Comparison of ENCODE assay signal across 21 cellular contexts in genomic region chr3:101946906-101947305, GRCh38.
DNase-seq lines count a peak whose midpoint lies in the region; ATAC-seq and TF ChIP-seq lines count a peak whose summit lies in the region.
"Had no signal": no experiment of that assay in that cellular context is flagged by ENCODE, and none has a peak within 500 bp of the region (broad histone marks: within the 10 kb centered on the region; RNA-seq: fewer than 3 reads in every experiment).

No MANE protein-coding gene starts in this region.

- CTCF ChIA-PET in IMR-90 (lab: Yijun Ruan, JAX) (no interaction called here), GM10248 (lab: Yijun Ruan, JAX) (no interaction called here)
- CTCF ChIA-PET in activated CD4-positive, alpha-beta T cell treated with anti-CD3 and anti-CD28 coated beads for 36 hours (lab: Charles Lee): no interaction called here

- no peak overlapping the region for H2AK9ac ChIP-seq in IMR-90 (replicated peaks; ENCODE audit: low read depth, low read length, poor library complexity)

- no peak overlapping the region for H3K18ac ChIP-seq in IMR-90 (ENCODE audit: low read depth, low read length)

- H3K27ac ChIP-seq in IMR-90 (ENCODE audit: insufficient read depth, low read length): no peak overlapping the region
- H3K27ac ChIP-seq: A549, C4-2B had no signal

- H3K27me3 ChIP-seq in IMR-90 (ENCODE audit: control insufficient read depth, insufficient read depth, low read length): no peaks in the 10 kb centered on the region
- H3K27me3 ChIP-seq: BLaER1 treated with 17β-estradiol and CSF1 and Interleukin-3, amounts not matched to agents 10 nM and 100 nM had no signal

- no peak overlapping the region for H3K4ac ChIP-seq in IMR-90 (ENCODE audit: low read depth, low read length)

- H3K4me1 Mint-ChIP-seq in activated naive CD8-positive, alpha-beta T cell treated with anti-CD3 and anti-CD28 coated beads for 36 hours: peaks cover 53% of the 10 kb centered on the region
- H3K4me1 Mint-ChIP-seq in stimulated activated naive B cell treated with anti-CD40 and anti-IgM and Interleukin-4, amounts not matched to agents 10 μg/mL and 1 μg/mL and 100 μg/mL, for 72 hours: peaks cover 37 to 64% of the 10 kb centered on the region in 2 donors
- peaks cover 35% of the 10 kb centered on the region for H3K4me1 Mint-ChIP-seq in activated CD4-positive, alpha-beta T cell treated with anti-CD3 and anti-CD28 coated beads for 36 hours

- peaks cover 3% of the 10 kb centered on the region for H3K9me3 Mint-ChIP-seq in activated naive CD8-positive, alpha-beta T cell treated with anti-CD3 and anti-CD28 coated beads for 36 hours
- peaks cover 6% of the 10 kb centered on the region in 2 donors for H3K9me3 Mint-ChIP-seq in stimulated activated naive B cell treated with anti-CD40 and anti-IgM and Interleukin-4, amounts not matched to agents 10 μg/mL and 1 μg/mL and 100 μg/mL, for 72 hours
- H3K9me3 Mint-ChIP-seq in activated CD4-positive, alpha-beta T cell treated with anti-CD3 and anti-CD28 coated beads for 36 hours (ENCODE audit: low read depth): peaks cover 3% of the 10 kb centered on the region
- H3K9me3 Mint-ChIP-seq: CD4-positive, alpha-beta T cell had no signal

- no peak overlapping the region for H3K4me3 Mint-ChIP-seq in activated naive CD8-positive, alpha-beta T cell treated with anti-CD3 and anti-CD28 coated beads for 36 hours
- H3K4me3 Mint-ChIP-seq in stimulated activated naive B cell treated with anti-CD40 and anti-IgM and Interleukin-4, amounts not matched to agents 10 μg/mL and 1 μg/mL and 100 μg/mL, for 72 hours: no peak overlapping the region
- H3K4me3 Mint-ChIP-seq in activated CD4-positive, alpha-beta T cell treated with anti-CD3 and anti-CD28 coated beads for 36 hours: no peak overlapping the region
- H3K4me3 Mint-ChIP-seq: B cell; CD4-positive, alpha-beta T cell; CD8-positive, alpha-beta T cell had no signal

- no peak overlapping the region for H2BK15ac ChIP-seq in IMR-90 (ENCODE audit: low read depth, low read length)

- DNase-seq in IMR-90: no peak
- DNase-seq in activated naive CD8-positive, alpha-beta T cell treated with anti-CD3 and anti-CD28 coated beads for 36 hours: no peak
- DNase-seq in fibroblast of pulmonary artery (ENCODE audit: low read depth): peak; percentile 73
- DNase-seq in stimulated activated naive B cell treated with anti-CD40 and anti-IgM and Interleukin-4, amounts not matched to agents 10 μg/mL and 1 μg/mL and 100 μg/mL, for 72 hours: no peak
- no peak for DNase-seq in cardiac septum (ENCODE audit: low spot score)
- DNase-seq in activated CD4-positive, alpha-beta T cell treated with anti-CD3 and anti-CD28 coated beads for 36 hours: no peak
- DNase-seq in RKO (ENCODE audit: low spot score): no peak
- DNase-seq in GM10248 (ENCODE audit: extremely low spot score): no peak
- DNase-seq: 8988T; AML-193; Caco-2; Calu3; CD4-positive, alpha-beta T cell; CD8-positive, alpha-beta T cell; DMS79 treated with DMSO at 0.1 percent for 48 hours; GF-D8 had no signal

- H2AFZ ChIP-seq in IMR-90 (replicated peaks; ENCODE audit: low read length, poor library complexity): no peak overlapping the region

- peak overlapping the region; percentile 86 for H3K27ac Mint-ChIP-seq in activated naive CD8-positive, alpha-beta T cell treated with anti-CD3 and anti-CD28 coated beads for 36 hours
- peak overlapping the region; percentile 81 for H3K27ac Mint-ChIP-seq in stimulated activated naive B cell treated with anti-CD40 and anti-IgM and Interleukin-4, amounts not matched to agents 10 μg/mL and 1 μg/mL and 100 μg/mL, for 72 hours
- no peak overlapping the region for H3K27ac Mint-ChIP-seq in activated CD4-positive, alpha-beta T cell treated with anti-CD3 and anti-CD28 coated beads for 36 hours
- H3K27ac Mint-ChIP-seq: CD4-positive, alpha-beta T cell; CD8-positive, alpha-beta T cell had no signal

- H3K36me3 Mint-ChIP-seq in activated naive CD8-positive, alpha-beta T cell treated with anti-CD3 and anti-CD28 coated beads for 36 hours: peaks cover 3% of the 10 kb centered on the region
- H3K36me3 Mint-ChIP-seq in stimulated activated naive B cell treated with anti-CD40 and anti-IgM and Interleukin-4, amounts not matched to agents 10 μg/mL and 1 μg/mL and 100 μg/mL, for 72 hours: peaks cover 5 to 10% of the 10 kb centered on the region in 2 donors
- no peaks in the 10 kb centered on the region for H3K36me3 Mint-ChIP-seq in activated CD4-positive, alpha-beta T cell treated with anti-CD3 and anti-CD28 coated beads for 36 hours (ENCODE audit: low read depth)
- H3K36me3 Mint-ChIP-seq: CD8-positive, alpha-beta T cell had no signal

- no peak for ATAC-seq in IMR-90 (ENCODE audit: low read depth)
- no peak for ATAC-seq in stimulated activated naive B cell treated with anti-CD40 and anti-IgM and Interleukin-4, amounts not matched to agents 10 μg/mL and 1 μg/mL and 100 μg/mL, for 72 hours (replicated peaks)
- ATAC-seq in activated CD4-positive, alpha-beta T cell treated with anti-CD3 and anti-CD28 coated beads for 36 hours: no peak
- ATAC-seq: A549; CD8-positive, alpha-beta T cell; GM12878 had no signal

- H3K56ac ChIP-seq in IMR-90 (ENCODE audit: extremely low read depth, insufficient read depth, low read length): no peak overlapping the region

- H2BK5ac ChIP-seq in IMR-90 (ENCODE audit: low read depth, low read length, poor library complexity, severe bottlenecking): no peak overlapping the region

- no peak overlapping the region for H2AK5ac ChIP-seq in IMR-90 (ENCODE audit: low read depth, low read length)

- no peak overlapping the region for H3K4me3 ChIP-seq in IMR-90 (ENCODE audit: insufficient read depth, low read depth, low read length)
- no peak overlapping the region for H3K4me3 ChIP-seq in fibroblast of pulmonary artery (replicated peaks; ENCODE audit: low read depth, low read length)
- H3K4me3 ChIP-seq: A549; BLaER1 treated with 17β-estradiol and CSF1 and Interleukin-3, amounts not matched to agents 10 nM and 100 nM; GM12878 had no signal

- H3K4me1 ChIP-seq in IMR-90 (ENCODE audit: control insufficient read depth, insufficient read depth, low read length): peaks cover 6% of the 10 kb centered on the region; the same call in 1 of the 2 replicates
- H3K4me1 ChIP-seq: Caco-2 had no signal

- no peak for TF ChIP-seq POLR2A in IMR-90 (IDR thresholded peaks at IDR 0.05; ENCODE audit: low read depth, low read length)

- no TSS peak for BruUV-seq in IMR-90 (replicated peaks; lab: Mats Ljungman, UMichigan)

- no peak overlapping the region for H4K8ac ChIP-seq in IMR-90 (ENCODE audit: low read depth in 2 of 2, low read length in 2 of 2)

- POLR2A ChIA-PET in IMR-90 (lab: Charles Lee; ENCODE audit: unreplicated experiment): no interaction called here
- POLR2A ChIA-PET in activated CD4-positive, alpha-beta T cell treated with anti-CD3 and anti-CD28 coated beads for 36 hours (lab: Charles Lee): no interaction called here
- POLR2A ChIA-PET in GM10248 (lab: Yijun Ruan, JAX): no interaction called here

- no peaks in the 10 kb centered on the region for H3K9me3 ChIP-seq in IMR-90 (ENCODE audit: control insufficient read depth, insufficient read depth, low read length)
- H3K9me3 ChIP-seq: A549, Caco-2 had no signal

- no peak overlapping the region for H3K14ac ChIP-seq in IMR-90 (replicated peaks; ENCODE audit: low read depth, low read length)

- H3K27me3 Mint-ChIP-seq in activated naive CD8-positive, alpha-beta T cell treated with anti-CD3 and anti-CD28 coated beads for 36 hours: no peaks in the 10 kb centered on the region
- no peaks in the 10 kb centered on the region for H3K27me3 Mint-ChIP-seq in stimulated activated naive B cell treated with anti-CD40 and anti-IgM and Interleukin-4, amounts not matched to agents 10 μg/mL and 1 μg/mL and 100 μg/mL, for 72 hours
- no peaks in the 10 kb centered on the region for H3K27me3 Mint-ChIP-seq in activated CD4-positive, alpha-beta T cell treated with anti-CD3 and anti-CD28 coated beads for 36 hours
- H3K27me3 Mint-ChIP-seq: B cell; CD4-positive, alpha-beta T cell had no signal

- intact Hi-C loops in IMR-90 (cut with micrococcal nuclease): no loop called here
- intact Hi-C loops in cardiac septum (cut with DNase I): no loop called here
- intact Hi-C loops in activated CD4-positive, alpha-beta T cell treated with anti-CD3 and anti-CD28 coated beads for 36 hours (cut with DNase I, micrococcal nuclease): no loop called here

- dilution Hi-C loops in IMR-90 (cut with HindIII; ENCODE audit: low sequenced_read_pairs, unreplicated experiment): no loop called here

- no peak overlapping the region for H3K9ac ChIP-seq in IMR-90 (ENCODE audit: low read depth, low read length)
- H3K9ac ChIP-seq: BLaER1 treated with 17β-estradiol and CSF1 and Interleukin-3, amounts not matched to agents 10 nM and 100 nM had no signal

- H2BK20ac ChIP-seq in IMR-90 (ENCODE audit: low read depth, low read length): no peak overlapping the region

- no peak overlapping the region for H4K91ac ChIP-seq in IMR-90 (ENCODE audit: insufficient read depth, low read depth, low read length)

- TF ChIP-seq CTCF in IMR-90 (conservative IDR thresholded peaks at IDR 0.05; ENCODE audit: low read depth, low read length) (no peak), fibroblast of pulmonary artery (IDR thresholded peaks at IDR 0.05; ENCODE audit: low read length, missing control alignments) (no peak), GM10248 (IDR thresholded peaks at IDR 0.05; ENCODE audit: control extremely low read depth, extremely low read depth, low read depth, missing control alignments) (no peak)

- WGBS in IMR-90 (ENCODE audit: extremely low coverage in 2 of 2, insufficient read length in 1 of 2), 2 experiments: no CpG with 5 or more reads among the region's 3 CpGs

- peaks cover 0 to 11% of the 10 kb centered on the region in 2 experiments; a peak in 2 of 4 replicates for H3K79me1 ChIP-seq in IMR-90 (ENCODE audit: low read depth in 1 of 2, low read length in 2 of 2)

- no peak overlapping the region for H4K5ac ChIP-seq in IMR-90 (ENCODE audit: low read depth, low read length)

- no peak overlapping the region for H2BK120ac ChIP-seq in IMR-90 (ENCODE audit: low read depth, low read length)

- H3K36me3 ChIP-seq in IMR-90 (ENCODE audit: control insufficient read depth, insufficient read depth, low read length): no peaks in the 10 kb centered on the region
- H3K36me3 ChIP-seq: BLaER1 treated with 17β-estradiol and CSF1 and Interleukin-3, amounts not matched to agents 10 nM and 100 nM had no signal

- no peak overlapping the region for H3K4me2 ChIP-seq in IMR-90 (ENCODE audit: low read depth, low read length)
- H3K4me2 ChIP-seq: A549 had no signal

- TF ChIP-seq RAD21 in IMR-90 (IDR thresholded peaks at IDR 0.05; ENCODE audit: low read length): no peak

- no peaks in the 10 kb centered on the region for H3K9me1 ChIP-seq in IMR-90 (ENCODE audit: insufficient read depth, low read length)

- H3K23ac ChIP-seq in IMR-90 (ENCODE audit: low read depth, low read length): no peak overlapping the region

- no peaks in the 10 kb centered on the region for H4K20me1 ChIP-seq in IMR-90 (ENCODE audit: insufficient read depth, low read length)
- H4K20me1 ChIP-seq: BLaER1 treated with 17β-estradiol and CSF1 and Interleukin-3, amounts not matched to agents 10 nM and 100 nM had no signal

- in situ Hi-C loops in IMR-90 (cut with MboI; ENCODE audit: low sequenced_read_pairs): no loop called here

TF ChIP-seq in IMR-90, 13 proteins besides CTCF, POLR2A, EP300 and RAD21 (continues in another document):
- TF ChIP-seq CEBPB (IDR thresholded peaks at IDR 0.05; ENCODE audit: low read depth, low read length): 0 out of 2 replicates have a peak, but pooled peaks have one; percentile 22
- TF ChIP-seq MXI1 (IDR thresholded peaks at IDR 0.05; ENCODE audit: borderline replicate concordance, low read depth, low read length): no peak
